1 cellular context compared by ENCODE assay signal in the genomic region with DNA sequence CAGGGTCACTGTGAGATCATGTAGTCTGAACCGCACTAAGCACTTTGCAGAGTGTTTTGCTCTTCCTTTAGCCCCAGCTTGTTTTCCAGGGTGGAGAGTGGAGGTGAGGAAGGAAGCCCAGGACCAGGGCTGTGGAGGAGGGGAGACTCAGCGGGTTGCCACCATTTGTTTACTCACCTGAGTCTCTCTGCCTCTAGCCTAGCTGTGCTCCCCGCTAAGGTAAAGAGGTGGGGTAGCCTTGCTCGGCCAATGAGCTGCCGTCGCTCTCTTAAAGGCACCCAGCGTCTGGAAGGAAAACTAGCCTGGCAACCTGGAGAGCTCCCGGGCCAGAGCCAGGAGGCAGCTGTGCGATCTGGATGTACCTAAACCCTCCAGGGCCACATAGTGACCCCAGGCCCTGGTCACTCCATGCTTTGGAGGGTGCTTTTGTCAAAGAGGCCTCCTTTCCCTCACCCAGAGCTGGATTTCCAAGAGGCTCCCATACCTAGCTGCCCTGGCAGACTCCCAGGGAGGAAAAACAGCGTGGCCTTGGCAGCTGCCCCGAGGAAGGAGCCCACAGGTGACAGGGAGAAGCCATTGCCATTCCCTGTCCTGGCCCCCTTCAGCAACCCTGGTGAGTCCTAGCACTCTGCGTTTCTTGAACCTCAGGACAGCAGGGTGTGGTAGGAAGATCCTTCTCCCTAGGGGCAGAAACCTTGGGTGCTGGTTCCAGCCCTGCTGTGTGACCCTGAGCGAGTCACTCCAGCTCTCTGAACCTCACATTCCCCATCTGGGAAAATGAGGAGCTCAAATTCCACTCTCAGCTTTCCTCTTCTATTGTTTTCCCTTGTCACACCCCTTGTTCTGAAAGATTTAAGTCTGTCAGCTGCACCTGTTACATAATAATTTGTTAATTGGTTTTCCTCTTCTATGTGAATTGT.
TF ChIP-seq lines count a peak whose summit lies in the region.

No MANE protein-coding gene starts in this region.

TF ChIP-seq in H1, 55 proteins besides CTCF, POLR2A, EP300 and RAD21 (continued from another document):
- TF ChIP-seq SP1 (IDR thresholded peaks at IDR 0.05; ENCODE audit: low read depth, low read length): peak; percentile 88
